23 cellular contexts compared by ENCODE assay signal in genomic region chr3:18998069-18998468, GRCh38.
DNase-seq lines count a peak whose midpoint lies in the region; ATAC-seq and TF ChIP-seq lines count a peak whose summit lies in the region.
"Had no signal": no experiment of that assay in that cellular context is flagged by ENCODE, and none has a peak within 500 bp of the region (broad histone marks: within the 10 kb centered on the region; RNA-seq: fewer than 3 reads in every experiment).

No MANE protein-coding gene starts in this region.

- H3K4me1 ChIP-seq in right atrium auricular region = no peaks in the 10 kb centered on the region
- peaks cover 0 to 11% (median 0%) of the 10 kb centered on the region in 9 donors for H3K4me1 ChIP-seq in heart right ventricle
- H3K4me1 ChIP-seq: A549, BE2C had no signal

- intact Hi-C loops in Right ventricle myocardium superior (cut with DNase I) = no loop called here
- intact Hi-C loops in heart right ventricle (cut with DNase I) = no loop called here
- intact Hi-C loops in left ventricle myocardium superior (cut with micrococcal nuclease) = no loop called here

- no peak overlapping the region for H3K4me3 ChIP-seq in right atrium auricular region
- no peak overlapping the region for H3K4me3 ChIP-seq in heart right ventricle
- H3K4me3 ChIP-seq: A549; BLaER1 treated with 17β-estradiol and CSF1 and Interleukin-3, amounts not matched to agents 10 nM and 100 nM; GM12878; GM23248; HAP-1 had no signal

- WGBS in heart right ventricle, 2 donors = 45 to 48% methylated on average over 4 of the region's 4 CpGs

- H3K36me3 ChIP-seq in right atrium auricular region (no peaks in the 10 kb centered on the region), heart right ventricle (no peaks in the 10 kb centered on the region)
- H3K36me3 ChIP-seq: BE2C; BLaER1 treated with 17β-estradiol and CSF1 and Interleukin-3, amounts not matched to agents 10 nM and 100 nM; HAP-1 had no signal

- no peak for TF ChIP-seq CTCF in right atrium auricular region (IDR thresholded peaks at IDR 0.05)
- TF ChIP-seq CTCF in heart right ventricle (IDR thresholded peaks at IDR 0.05) = no peak

- H3K9me3 ChIP-seq in right atrium auricular region (no peaks in the 10 kb centered on the region), heart right ventricle (peaks cover 0 to 6% (median 0%) of the 10 kb centered on the region in 11 donors)
- H3K9me3 ChIP-seq: A549, BE2C, HAP-1 had no signal

- DNase-seq in Right ventricle myocardium superior = no peak
- no peak for DNase-seq in right atrium auricular region (ENCODE audit: low spot score)
- DNase-seq in heart right ventricle = peak in 1 of 2 donors; percentile 7
- DNase-seq in left ventricle myocardium superior = no peak
- DNase-seq in NCI-H1436 treated with DMSO at 0.1 percent for 48 hours (lab: John Stamatoyannopoulos, UW) = no peak
- no peak for DNase-seq in stimulated activated CD4-positive, alpha-beta T cell treated with anti-CD3 and anti-CD28 coated beads, Interleukin-12 subunit alpha, Interleukin-12 subunit beta, amount 100 ng/mL, for 4 hours
- DNase-seq: 8988T; ACHN; AML-193; BE2C; CD4-positive, alpha-beta T cell; CD8-positive, alpha-beta memory T cell; DMS 273 treated with DMSO at 0.1 percent for 48 hours; DMS79; EL; GDM1; GM23248; HFFc6 had no signal

- peak overlapping the region in 1 of 2 donors; percentile 69 for H3K27ac ChIP-seq in right atrium auricular region
- H3K27ac ChIP-seq in heart right ventricle = no peak overlapping the region
- H3K27ac ChIP-seq: A549; BLaER1 treated with 17β-estradiol and CSF1 and Interleukin-3, amounts not matched to agents 10 nM and 100 nM; GM23248 had no signal

- ATAC-seq in Right ventricle myocardium superior (ENCODE audit: poor library complexity) (peak; percentile 83), heart right ventricle (peak; percentile 63 to 96 (median 81)), left ventricle myocardium superior (peak; percentile 96), GM18498 (IDR thresholded peaks at IDR 0.05; ENCODE audit: unreplicated experiment) (no peak)
- ATAC-seq: A549, GM12878 had no signal

- no peaks in the 10 kb centered on the region for H3K27me3 ChIP-seq in right atrium auricular region
- H3K27me3 ChIP-seq in heart right ventricle = no peaks in the 10 kb centered on the region
- H3K27me3 ChIP-seq: BE2C; BLaER1 treated with 17β-estradiol and CSF1 and Interleukin-3, amounts not matched to agents 10 nM and 100 nM had no signal
